ENCODE assay signal across 1 cellular context in genomic region chr2:216029416-216030129, GRCh38.
TF ChIP-seq lines count a peak whose summit lies in the region.

No MANE protein-coding gene starts in this region.

TF ChIP-seq in K562, 482 proteins besides CTCF, POLR2A, EP300 and RAD21:
- TF ChIP-seq ZC3H8 (IDR thresholded peaks at IDR 0.05) (no peak), ZNF384 (IDR thresholded peaks at IDR 0.05; ENCODE audit: low read depth, low read length) (no peak)
TF ChIP-seq in K562: peak in this region for 0.
